24 cellular contexts compared by ENCODE assay signal in genomic region chr9:87604886-87605588, GRCh38.
A peak's percentile ranks its signal among the peaks of the same experiment; 100 is the strongest.
DNase-seq lines count a peak whose midpoint lies in the region; ATAC-seq and TF ChIP-seq lines count a peak whose summit lies in the region.
"Had no signal": no experiment of that assay in that cellular context is flagged by ENCODE, and none has a peak within 500 bp of the region (broad histone marks: within the 10 kb centered on the region; RNA-seq: fewer than 3 reads in every experiment).

No MANE protein-coding gene starts in this region.

- H3K4me3 ChIP-seq in DND-41 (ENCODE audit: low read depth in 1 of 2, low read length in 2 of 2): 0 out of 4 replicates have a peak overlapping the region, but pooled peaks of 1 of the 2 experiments have one; percentile 2
- H3K4me3 ChIP-seq in WERI-Rb-1 (ENCODE audit: low read depth, low read length): no peak overlapping the region
- H3K4me3 ChIP-seq: cardiac muscle cell, heart left ventricle, uterus had no signal

- H3K9ac ChIP-seq in DND-41 (ENCODE audit: low read depth, low read length): no peak overlapping the region

- peaks cover 21% of the 10 kb centered on the region for H3K27me3 Mint-ChIP-seq in nephron (ENCODE audit: low read depth)

- TF ChIP-seq CTCF in DND-41 (IDR thresholded peaks at IDR 0.05; ENCODE audit: borderline replicate concordance, extremely low read depth, low read length, poor library complexity, severe bottlenecking) (no peak), WERI-Rb-1 (IDR thresholded peaks at IDR 0.05; ENCODE audit: low read depth, low read length) (no peak), nephron (IDR thresholded peaks at IDR 0.05; ENCODE audit: unreplicated experiment in 3 of 3) (no peak), GM13977 (IDR thresholded peaks at IDR 0.05; ENCODE audit: extremely low read depth, insufficient read depth, missing control alignments) (no peak)

- H3K4me2 ChIP-seq in DND-41 (ENCODE audit: insufficient read depth, low read length): peak overlapping the region; percentile 20

- in situ Hi-C loops in GM13977 (cut with MboI; ENCODE audit: low pct_unique_long_range_greater_than_20kb, low sequenced_read_pairs, unreplicated experiment): no loop called here

- no peaks in the 10 kb centered on the region for H3K79me2 ChIP-seq in DND-41 (ENCODE audit: insufficient read depth, low read length)

- H3K4me3 Mint-ChIP-seq in nephron: no peak overlapping the region
- H3K4me3 Mint-ChIP-seq: activated CD4-positive, alpha-beta T cell treated with anti-CD3 and anti-CD28 coated beads for 36 hours; activated T-cell treated with anti-CD3 and anti-CD28 coated beads, Interleukin-2, amount 50 U/mL, for 4 hours; natural killer cell treated with Interleukin-12 subunit alpha and Interleukin-12 subunit beta and Interleukin-15 and Interleukin-18, amount 100 ng/mL, for 72 hours had no signal

- H3K36me3 ChIP-seq in DND-41 (ENCODE audit: insufficient read depth, low read length) (no peaks in the 10 kb centered on the region), WERI-Rb-1 (peaks cover 22% of the 10 kb centered on the region)
- H3K36me3 ChIP-seq: cardiac muscle cell, heart left ventricle, uterus had no signal

- ATAC-seq in DND-41 (ENCODE audit: insufficient read depth, low read depth): peak; percentile 82
- peak; percentile 57 for ATAC-seq in HG03025 (IDR thresholded peaks at IDR 0.05; ENCODE audit: low FRiP score, unreplicated experiment)
- no peak for ATAC-seq in GM18520 (IDR thresholded peaks at IDR 0.05; ENCODE audit: unreplicated experiment)
- no peak for ATAC-seq in HG03457 (IDR thresholded peaks at IDR 0.05; ENCODE audit: unreplicated experiment)
- ATAC-seq: activated CD4-positive, alpha-beta T cell treated with anti-CD3 and anti-CD28 coated beads for 36 hours; activated T-cell treated with anti-CD3 and anti-CD28 coated beads, Interleukin-2, amount 50 U/mL, for 4 hours; heart left ventricle; left lobe of liver; natural killer cell treated with Interleukin-12 subunit alpha and Interleukin-12 subunit beta and Interleukin-15 and Interleukin-18, amount 100 ng/mL, for 72 hours had no signal

- no peaks in the 10 kb centered on the region for H3K9me3 Mint-ChIP-seq in nephron
- H3K9me3 Mint-ChIP-seq: activated T-cell treated with anti-CD3 and anti-CD28 coated beads, Interleukin-2, amount 50 U/mL, for 4 hours; natural killer cell treated with Interleukin-12 subunit alpha and Interleukin-12 subunit beta and Interleukin-15 and Interleukin-18, amount 100 ng/mL, for 72 hours had no signal

- peak overlapping the region in 2 of 3 experiments; percentile 53 to 57 for H3K27ac Mint-ChIP-seq in nephron
- H3K27ac Mint-ChIP-seq: activated CD4-positive, alpha-beta T cell treated with anti-CD3 and anti-CD28 coated beads for 36 hours; natural killer cell treated with Interleukin-12 subunit alpha and Interleukin-12 subunit beta and Interleukin-15 and Interleukin-18, amount 100 ng/mL, for 72 hours had no signal

- H3K27me3 ChIP-seq in DND-41 (ENCODE audit: insufficient read depth, low read length, poor library complexity) (no peaks in the 10 kb centered on the region), WERI-Rb-1 (ENCODE audit: insufficient read depth, low read depth, severe bottlenecking) (no peaks in the 10 kb centered on the region)
- H3K27me3 ChIP-seq: cardiac muscle cell, heart left ventricle, uterus had no signal

- no peaks in the 10 kb centered on the region for H4K20me1 ChIP-seq in DND-41 (ENCODE audit: insufficient read depth, low read length)

- H3K9me3 ChIP-seq in DND-41 (ENCODE audit: insufficient read depth, low read length, severe bottlenecking) (no peaks in the 10 kb centered on the region), WERI-Rb-1 (ENCODE audit: severe bottlenecking) (no peaks in the 10 kb centered on the region)
- H3K9me3 ChIP-seq: heart left ventricle, uterus had no signal

- H3K27ac ChIP-seq in DND-41 (ENCODE audit: low read length): peak overlapping the region; percentile 47; the same call in 1 of the 2 replicates
- H3K27ac ChIP-seq in WERI-Rb-1: peak overlapping the region; percentile 91
- H3K27ac ChIP-seq: cardiac muscle cell, uterus had no signal

- H3K4me1 ChIP-seq in DND-41 (ENCODE audit: insufficient read depth, low read length): peaks cover 33% of the 10 kb centered on the region
- H3K4me1 ChIP-seq: uterus had no signal

- DNase-seq in DND-41 (peak; percentile 72), WERI-Rb-1 (no peak), GM13977 (ENCODE audit: low spot score) (no peak), UCSD-AML1 (lab: John Stamatoyannopoulos, UW; ENCODE audit: unreplicated experiment) (no peak)
- DNase-seq: activated naive CD4-positive, alpha-beta T cell treated with Interleukin-2 at 50 U/mL for 16 hours; activated T-cell treated with anti-CD3 and anti-CD28 coated beads, Interleukin-2, amount 50 U/mL, for 4 hours; amygdala; C1 segment of cervical spinal cord; GOT3; heart left ventricle; KBM-7; NCI-H1694 treated with DMSO at 0.1 percent for 48 hours; NCI-H69; posterior cingulate gyrus; SW 1271; uterus had no signal

- no peak overlapping the region for H2AFZ ChIP-seq in DND-41 (ENCODE audit: low read depth, low read length)

- peaks cover 51% of the 10 kb centered on the region for H3K36me3 Mint-ChIP-seq in nephron (ENCODE audit: low read depth)
- H3K36me3 Mint-ChIP-seq: natural killer cell treated with Interleukin-12 subunit alpha and Interleukin-12 subunit beta and Interleukin-15 and Interleukin-18, amount 100 ng/mL, for 72 hours had no signal

- H3K4me1 Mint-ChIP-seq in nephron: peaks cover 38% of the 10 kb centered on the region

Comparison
In these comparisons a context has a peak if more than half of its experiments do, and no peak if none do; other contexts are left out.
1. ATAC-seq: peak in DND-41 (single experiment) and HG03025 (single experiment); none in GM18520 (single experiment) and HG03457 (single experiment).